ENCODE assay signal across 8 cellular contexts in genomic region chr9:98074119-98074990, GRCh38. TPM values are rescaled to one million over a fixed set of nuclear protein-coding genes. Genes with fewer than 3 reads are reported as not detected.
DNase-seq lines count a peak whose midpoint lies in the region; ATAC-seq, FAIRE-seq and TF ChIP-seq lines count a peak whose summit lies in the region.

No MANE protein-coding gene starts in this region.

- intact Hi-C loops in activated CD4-positive, alpha-beta memory T cell treated with anti-CD3 and anti-CD28 coated beads for 36 hours (cut with micrococcal nuclease) = loop anchor here (1.0 to 10.0 kb wide), 5 partner anchors 130 to 720 kb away; partner anchors contain the start of genes ANKS6, TBC1D2 and TRMO

- no peak overlapping the region for H3K4me3 ChIP-seq in GM12875 (ENCODE audit: low read depth, low read length)

- no peak overlapping the region for H3K4me3 Mint-ChIP-seq in activated CD4-positive, alpha-beta memory T cell treated with anti-CD3 and anti-CD28 coated beads for 36 hours
- no peak overlapping the region for H3K4me3 Mint-ChIP-seq in memory B cell

- DNase-seq in NCI-H2196 (lab: John Stamatoyannopoulos, UW; ENCODE audit: unreplicated experiment) (peak; percentile 64), memory B cell (ENCODE audit: low spot score in 2 of 2) (peak; percentile 65 to 72), GDM1 (lab: John Stamatoyannopoulos, UW) (no peak)
- peak; percentile 79 for DNase-seq in activated CD4-positive, alpha-beta memory T cell treated with anti-CD3 and anti-CD28 coated beads for 36 hours
- DNase-seq in effector CD4-positive, alpha-beta T cell = peak; percentile 59
- peak; percentile 30 to 50 for DNase-seq in stimulated activated CD8-positive, alpha-beta memory T cell treated with anti-CD3 and anti-CD28 coated beads, Interleukin-4, amount 100 ng/mL, for 1 hour (ENCODE audit: low read depth in 2 of 2, low spot score in 1 of 2)

- TF ChIP-seq CTCF in GM12875 (IDR thresholded peaks at IDR 0.05; ENCODE audit: borderline replicate concordance, insufficient read depth, low read depth, low read length) = peak; percentile 82

- H3K4me1 Mint-ChIP-seq in activated CD4-positive, alpha-beta memory T cell treated with anti-CD3 and anti-CD28 coated beads for 36 hours (ENCODE audit: low read depth) = peaks cover 41% of the 10 kb centered on the region
- peaks cover 10% of the 10 kb centered on the region for H3K4me1 Mint-ChIP-seq in memory B cell

- CTCF ChIA-PET in activated CD4-positive, alpha-beta memory T cell treated with anti-CD3 and anti-CD28 coated beads for 36 hours (lab: Charles Lee) = interaction anchor here (0.6 to 3.1 kb wide), 26 partner anchors 14 to 191 kb away, joined by 3 to 32 read pairs (median 4); partner anchors contain the start of genes NANS, TBC1D2 and TRIM14

- H3K27me3 Mint-ChIP-seq in activated CD4-positive, alpha-beta memory T cell treated with anti-CD3 and anti-CD28 coated beads for 36 hours = no peaks in the 10 kb centered on the region
- no peaks in the 10 kb centered on the region for H3K27me3 Mint-ChIP-seq in memory B cell

- H3K9me3 Mint-ChIP-seq in activated CD4-positive, alpha-beta memory T cell treated with anti-CD3 and anti-CD28 coated beads for 36 hours = no peaks in the 10 kb centered on the region
- no peaks in the 10 kb centered on the region for H3K9me3 Mint-ChIP-seq in memory B cell

- peaks cover 20% of the 10 kb centered on the region for H3K36me3 Mint-ChIP-seq in activated CD4-positive, alpha-beta memory T cell treated with anti-CD3 and anti-CD28 coated beads for 36 hours
- peaks cover 8% of the 10 kb centered on the region for H3K36me3 Mint-ChIP-seq in memory B cell

- POLR2A ChIA-PET in activated CD4-positive, alpha-beta memory T cell treated with anti-CD3 and anti-CD28 coated beads for 36 hours (lab: Charles Lee) = interaction anchor here (1.9 kb wide), 1 partner anchor 16 kb away, joined by 4 read pairs; no protein-coding TSS in a partner anchor

- FAIRE-seq in A204.1 (lab: Jason Lieb, UNC) = peak; percentile 43

- peak; percentile 64 for ATAC-seq in memory B cell (ENCODE audit: low read depth)

- H3K27ac Mint-ChIP-seq in activated CD4-positive, alpha-beta memory T cell treated with anti-CD3 and anti-CD28 coated beads for 36 hours = peak overlapping the region; percentile 93
- H3K27ac Mint-ChIP-seq in memory B cell = peak overlapping the region; percentile 62

RNA-seq across cellular contexts. Expression of gene NANS, which starts 17.8 kb away (rescaled TPM):
- 10 to 100 TPM; 48.4 to 51.9 TPM for total RNA-seq in activated CD4-positive, alpha-beta memory T cell treated with anti-CD3 and anti-CD28 coated beads for 36 hours

RNA-seq across cellular contexts. Expression of gene TRIM14, which starts 44.7 kb away (rescaled TPM):
- total RNA-seq in activated CD4-positive, alpha-beta memory T cell treated with anti-CD3 and anti-CD28 coated beads for 36 hours = 10 to 100 TPM; 49.1 to 52.7 TPM
